In the genomic region with DNA sequence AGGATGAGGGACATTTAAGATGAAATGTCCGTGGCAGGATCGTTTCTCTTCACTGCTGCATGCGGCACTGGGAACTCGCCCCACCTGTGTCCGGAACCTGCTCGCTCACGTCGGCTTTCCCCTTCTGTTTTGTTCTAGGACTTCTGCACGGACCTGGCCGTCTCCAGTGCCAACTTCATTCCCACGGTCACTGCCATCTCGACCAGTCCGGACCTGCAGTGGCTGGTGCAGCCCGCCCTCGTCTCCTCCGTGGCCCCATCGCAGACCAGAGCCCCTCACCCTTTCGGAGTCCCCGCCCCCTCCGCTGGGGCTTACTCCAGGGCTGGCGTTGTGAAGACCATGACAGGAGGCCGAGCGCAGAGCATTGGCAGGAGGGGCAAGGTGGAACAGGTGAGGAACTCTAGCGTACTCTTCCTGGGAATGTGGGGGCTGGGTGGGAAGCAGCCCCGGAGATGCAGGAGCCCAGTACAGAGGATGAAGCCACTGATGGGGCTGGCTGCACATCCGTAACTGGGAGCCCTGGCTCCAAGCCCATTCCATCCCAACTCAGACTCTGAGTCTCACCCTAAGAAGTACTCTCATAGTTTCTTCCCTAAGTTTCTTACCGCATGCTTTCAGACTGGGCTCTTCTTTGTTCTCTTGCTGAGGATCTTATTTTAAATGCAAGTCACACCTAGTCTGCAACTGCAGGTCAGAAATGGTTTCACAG, we compare ENCODE assay signal across 8 cellular contexts. TPM values are rescaled to one million over a fixed set of nuclear protein-coding genes. Genes with fewer than 3 reads are reported as not detected.
DNase-seq lines count a peak whose midpoint lies in the region; ATAC-seq and TF ChIP-seq lines count a peak whose summit lies in the region.

No MANE protein-coding gene starts in this region.

- no peaks in the 10 kb centered on the region; the same call in 1 of the 2 replicates for H3K36me3 ChIP-seq in ES-I3 (ENCODE audit: insufficient read depth, low read length)

- H3K27me3 Mint-ChIP-seq in T-helper 1 cell treated with Interleukin-12 subunit alpha and Interleukin-12 subunit beta and Interleukin-4 antibody, amounts not matched to agents 30 μg/mL and 1 μg/mL, for 36 hours (ENCODE audit: low read depth): peaks cover 74% of the 10 kb centered on the region
- peaks cover 40% of the 10 kb centered on the region for H3K27me3 Mint-ChIP-seq in neural crest cell (ENCODE audit: low read depth)

- H3K9me3 Mint-ChIP-seq in T-helper 1 cell treated with Interleukin-12 subunit alpha and Interleukin-12 subunit beta and Interleukin-4 antibody, amounts not matched to agents 30 μg/mL and 1 μg/mL, for 36 hours: no peaks in the 10 kb centered on the region
- H3K9me3 Mint-ChIP-seq in neural crest cell: no peaks in the 10 kb centered on the region

- H3K4me3 Mint-ChIP-seq in T-helper 1 cell treated with Interleukin-12 subunit alpha and Interleukin-12 subunit beta and Interleukin-4 antibody, amounts not matched to agents 30 μg/mL and 1 μg/mL, for 36 hours: peak overlapping the region; percentile 90
- H3K4me3 Mint-ChIP-seq in neural crest cell: peak overlapping the region; percentile 99

- TF ChIP-seq CTCF in fibroblast of mammary gland (conservative IDR thresholded peaks at IDR 0.05; ENCODE audit: control insufficient read depth, insufficient read depth, low read depth, low read length) (no peak), neural crest cell (conservative IDR thresholded peaks at IDR 0.05) (no peak)

- in situ Hi-C loops in ACHN (cut with HindIII; ENCODE audit: low pct_ligation_motif_present, low pct_unique_long_range_greater_than_20kb, low sequenced_read_pairs): no loop called here

- ATAC-seq in esophagus mucosa: no peak

- peak overlapping the region; percentile 74 for H3K9ac ChIP-seq in ES-I3 (ENCODE audit: low read depth, low read length)

- H3K4me1 ChIP-seq in ES-I3 (ENCODE audit: insufficient read depth, low read length): peaks cover 10% of the 10 kb centered on the region; the same call in 1 of the 2 replicates

- H3K27ac Mint-ChIP-seq in T-helper 1 cell treated with Interleukin-12 subunit alpha and Interleukin-12 subunit beta and Interleukin-4 antibody, amounts not matched to agents 30 μg/mL and 1 μg/mL, for 36 hours: peak overlapping the region; percentile 36
- H3K27ac Mint-ChIP-seq in neural crest cell (ENCODE audit: unreplicated experiment): no peak overlapping the region

- peaks cover 13% of the 10 kb centered on the region for H3K36me3 Mint-ChIP-seq in T-helper 1 cell treated with Interleukin-12 subunit alpha and Interleukin-12 subunit beta and Interleukin-4 antibody, amounts not matched to agents 30 μg/mL and 1 μg/mL, for 36 hours (ENCODE audit: low read depth)
- H3K36me3 Mint-ChIP-seq in neural crest cell (ENCODE audit: low read depth): peaks cover 2% of the 10 kb centered on the region

- no peaks in the 10 kb centered on the region for H3K9me3 ChIP-seq in ES-I3 (ENCODE audit: control insufficient read depth, insufficient read depth, low read length)

- peaks cover 37% of the 10 kb centered on the region for H3K4me1 Mint-ChIP-seq in T-helper 1 cell treated with Interleukin-12 subunit alpha and Interleukin-12 subunit beta and Interleukin-4 antibody, amounts not matched to agents 30 μg/mL and 1 μg/mL, for 36 hours (ENCODE audit: low read depth)
- peaks cover 45% of the 10 kb centered on the region for H3K4me1 Mint-ChIP-seq in neural crest cell

- DNase-seq in fibroblast of mammary gland (ENCODE audit: low read depth) (no peak), neural crest cell (ENCODE audit: low read depth, low spot score) (no peak), NCI-H748 (lab: John Stamatoyannopoulos, UW; ENCODE audit: unreplicated experiment) (no peak), DMS53 treated with DMSO at 0.1 percent for 48 hours (lab: John Stamatoyannopoulos, UW; ENCODE audit: unreplicated experiment) (no peak), ACHN (no peak)

- H3K4me3 ChIP-seq in fibroblast of mammary gland (ENCODE audit: control insufficient read depth, low read depth, low read length): peak overlapping the region; percentile 92

RNA-seq across cellular contexts. Expression of a gene that starts 1.3 kb away (rescaled TPM):
- total RNA-seq in neural crest cell (3.8 and 5.8 TPM in 2 replicates), esophagus mucosa (125 TPM)

Comparison
In these comparisons a context has a peak if more than half of its experiments do, and no peak if none do; other contexts are left out.
1. RNA of a gene that starts 1.3 kb away (total RNA-seq): 125 TPM in esophagus mucosa (single experiment); 3.8 to 5.8 TPM in neural crest cell; every median in the first group is over 10 times any median in the second.